19 cellular contexts compared by ENCODE assay signal in genomic region chr2:23505984-23506380, GRCh38.
DNase-seq lines count a peak whose midpoint lies in the region; TF ChIP-seq lines count a peak whose summit lies in the region.
"Had no signal": no experiment of that assay in that cellular context is flagged by ENCODE, and none has a peak within 500 bp of the region (broad histone marks: within the 10 kb centered on the region; RNA-seq: fewer than 3 reads in every experiment).

No MANE protein-coding gene starts in this region.

- no peaks in the 10 kb centered on the region for H3K27me3 Mint-ChIP-seq in MCF 10A (ENCODE audit: insufficient read depth, unreplicated experiment)
- H3K27me3 Mint-ChIP-seq in type B pancreatic cell = no peaks in the 10 kb centered on the region
- H3K27me3 Mint-ChIP-seq in Caco-2 (ENCODE audit: insufficient read depth, unreplicated experiment) = no peaks in the 10 kb centered on the region
- peaks cover 24 to 55% (median 46%) of the 10 kb centered on the region in 3 donors for H3K27me3 Mint-ChIP-seq in CD14-positive monocyte (ENCODE audit: low read depth in 3 of 3)

- H3K36me3 ChIP-seq in left ventricle myocardium inferior (no peaks in the 10 kb centered on the region), Caco-2 (ENCODE audit: control insufficient read depth, insufficient read depth, low read length) (no peaks in the 10 kb centered on the region)
- H3K36me3 ChIP-seq: thoracic aorta had no signal

- intact Hi-C loops in MCF 10A (cut with micrococcal nuclease) = no loop called here
- intact Hi-C loops in left ventricle myocardium inferior (cut with micrococcal nuclease) = no loop called here
- intact Hi-C loops in Caco-2 (cut with micrococcal nuclease; ENCODE audit: unreplicated experiment) = no loop called here
- intact Hi-C loops in CD14-positive monocyte (cut with micrococcal nuclease) = no loop called here

- TF ChIP-seq POLR2A in NB4 (IDR thresholded peaks at IDR 0.05; ENCODE audit: extremely low read depth, insufficient read length) = no peak

- H3K27ac Mint-ChIP-seq in MCF 10A (ENCODE audit: low read depth, unreplicated experiment) (no peak overlapping the region), type B pancreatic cell (peak overlapping the region; percentile 39), Caco-2 (ENCODE audit: unreplicated experiment) (no peak overlapping the region), CD14-positive monocyte (no peak overlapping the region)
- H3K27ac Mint-ChIP-seq: CD8-positive, alpha-beta T cell had no signal

- DNase-seq in NB4 (ENCODE audit: low read depth) (peak; percentile 20), MCF 10A (ENCODE audit: unreplicated experiment) (peak; percentile 47), left ventricle myocardium inferior (no peak), type B pancreatic cell (ENCODE audit: extremely low spot score, unreplicated experiment) (no peak), Caco-2 (no peak), CD14-positive monocyte (ENCODE audit: low spot score) (no peak)
- DNase-seq in stimulated activated CD4-positive, alpha-beta T cell treated with anti-CD3 and anti-CD28 coated beads, Interleukin-12 subunit alpha, Interleukin-12 subunit beta, amount 100 ng/mL, for 4 hours = no peak
- DNase-seq: activated CD4-positive, CD25-positive, alpha-beta regulatory T cell treated with anti-CD3 and anti-CD28 coated beads, Interleukin-2, amount 50 U/mL, for 72 hours; activated gamma-delta T cell; anterior cingulate cortex; CD8-positive, alpha-beta T cell; hippocampal formation; NCI-H1105; NCI-H226; SJCRH30; stimulated activated CD4-positive, alpha-beta T cell treated with anti-CD3 and anti-CD28 coated beads, Interleukin-4, amount 100 ng/mL, for 1 hour; T-helper 9 cell had no signal

- no peak overlapping the region for H3K4me3 Mint-ChIP-seq in MCF 10A (ENCODE audit: unreplicated experiment)
- no peak overlapping the region for H3K4me3 Mint-ChIP-seq in type B pancreatic cell
- no peak overlapping the region for H3K4me3 Mint-ChIP-seq in Caco-2 (ENCODE audit: unreplicated experiment)
- peak overlapping the region in 1 of 2 donors; percentile 64 for H3K4me3 Mint-ChIP-seq in CD14-positive monocyte
- H3K4me3 Mint-ChIP-seq: CD8-positive, alpha-beta T cell had no signal

- TF ChIP-seq CTCF in NB4 (IDR thresholded peaks at IDR 0.05; ENCODE audit: low read depth, low read length) (no peak), MCF 10A (IDR thresholded peaks at IDR 0.05; ENCODE audit: unreplicated experiment) (no peak), left ventricle myocardium inferior (IDR thresholded peaks at IDR 0.05; ENCODE audit: borderline replicate concordance) (no peak), type B pancreatic cell (conservative IDR thresholded peaks at IDR 0.05) (no peak), Caco-2 (IDR thresholded peaks at IDR 0.05; ENCODE audit: insufficient read depth in 1 of 2, low read depth in 1 of 2, low read length in 1 of 2, severe bottlenecking in 1 of 2, unreplicated experiment in 1 of 2) (no peak), CD14-positive monocyte (IDR thresholded peaks at IDR 0.05) (no peak)

- POLR2A ChIA-PET in MCF 10A (lab: Yijun Ruan, JAX) (no interaction called here), Caco-2 (lab: Charles Lee) (no interaction called here)

- peaks cover 16% of the 10 kb centered on the region for H3K4me1 Mint-ChIP-seq in MCF 10A (ENCODE audit: insufficient read depth, unreplicated experiment)
- peaks cover 70% of the 10 kb centered on the region for H3K4me1 Mint-ChIP-seq in type B pancreatic cell (ENCODE audit: unreplicated experiment)
- no peaks in the 10 kb centered on the region for H3K4me1 Mint-ChIP-seq in Caco-2 (ENCODE audit: low read depth, unreplicated experiment)
- H3K4me1 Mint-ChIP-seq in CD14-positive monocyte = peaks cover 27% of the 10 kb centered on the region

- peaks cover 59% of the 10 kb centered on the region for H3K4me1 ChIP-seq in left ventricle myocardium inferior
- no peaks in the 10 kb centered on the region; the same call in 1 of the 2 replicates for H3K4me1 ChIP-seq in Caco-2

- H3K36me3 Mint-ChIP-seq in MCF 10A (ENCODE audit: insufficient read depth, unreplicated experiment) (no peaks in the 10 kb centered on the region), type B pancreatic cell (no peaks in the 10 kb centered on the region), Caco-2 (ENCODE audit: insufficient read depth, unreplicated experiment) (no peaks in the 10 kb centered on the region), CD14-positive monocyte (no peaks in the 10 kb centered on the region)
- H3K36me3 Mint-ChIP-seq: CD8-positive, alpha-beta T cell had no signal

- CTCF ChIA-PET in MCF 10A (lab: Yijun Ruan, JAX) = no interaction called here
- CTCF ChIA-PET in Caco-2 (lab: Charles Lee) = no interaction called here

- peak overlapping the region; percentile 4 for H3K27ac ChIP-seq in left ventricle myocardium inferior (replicated peaks)
- H3K27ac ChIP-seq: coronary artery, SJCRH30 had no signal

- BruUV-seq in MCF 10A (replicated peaks; lab: Mats Ljungman, UMichigan) (no TSS peak), Caco-2 (replicated peaks; lab: Mats Ljungman, UMichigan) (no TSS peak)

- H3K9me3 ChIP-seq in left ventricle myocardium inferior (replicated peaks) (no peaks in the 10 kb centered on the region), Caco-2 (no peaks in the 10 kb centered on the region)
- H3K9me3 ChIP-seq: SJCRH30, thoracic aorta had no signal

- H3K4me3 ChIP-seq in NB4 (ENCODE audit: low read depth, low read length) (no peak overlapping the region), left ventricle myocardium inferior (no peak overlapping the region), Caco-2 (ENCODE audit: low read depth, low read length) (no peak overlapping the region)
- H3K4me3 ChIP-seq: coronary artery, SJCRH30, thoracic aorta had no signal

- H3K27me3 ChIP-seq in left ventricle myocardium inferior (ENCODE audit: low read depth) (peaks cover 45% of the 10 kb centered on the region), Caco-2 (replicated peaks; ENCODE audit: control insufficient read depth, insufficient read depth, low read length) (no peaks in the 10 kb centered on the region)
- H3K27me3 ChIP-seq: SJCRH30 had no signal

- H3K9me3 Mint-ChIP-seq in MCF 10A (ENCODE audit: unreplicated experiment) (no peaks in the 10 kb centered on the region), type B pancreatic cell (no peaks in the 10 kb centered on the region), Caco-2 (ENCODE audit: unreplicated experiment) (no peaks in the 10 kb centered on the region), CD14-positive monocyte (peaks cover 0 to 1% (median 0%) of the 10 kb centered on the region in 7 donors)
- H3K9me3 Mint-ChIP-seq: CD8-positive, alpha-beta T cell had no signal

Comparison
In these comparisons a context has a peak if more than half of its experiments do, and no peak if none do; other contexts are left out.
1. DNase-seq: peak in NB4 (single experiment) and MCF 10A (single experiment); none in left ventricle myocardium inferior (single experiment), type B pancreatic cell (single experiment), Caco-2 (0 of 2), stimulated activated CD4-positive, alpha-beta T cell treated with anti-CD3 and anti-CD28 coated beads, Interleukin-12 subunit alpha, Interleukin-12 subunit beta, amount 100 ng/mL, for 4 hours (single experiment) and CD14-positive monocyte (single experiment).